ENCODE assay signal across 15 cellular contexts in genomic region chr17:77827039-77827438, GRCh38.
A peak's percentile ranks its signal among the peaks of the same experiment; 100 is the strongest.
DNase-seq lines count a peak whose midpoint lies in the region; ATAC-seq and TF ChIP-seq lines count a peak whose summit lies in the region.
"Had no signal": no experiment of that assay in that cellular context is flagged by ENCODE, and none has a peak within 500 bp of the region (broad histone marks: within the 10 kb centered on the region; RNA-seq: fewer than 3 reads in every experiment).

No MANE protein-coding gene starts in this region.

- H3K4me1 ChIP-seq in upper lobe of right lung (peaks cover 13% of the 10 kb centered on the region), colonic mucosa (no peaks in the 10 kb centered on the region)

- DNase-seq in activated T-cell treated with anti-CD3 and anti-CD28 coated beads, Interleukin-2, amount 50 U/mL, for 24 hours = peak; percentile 20
- DNase-seq in activated T-cell treated with anti-CD3 and anti-CD28 coated beads, Interleukin-2, amount 50 U/mL, for 4 hours = no peak
- DNase-seq in natural killer cell treated with Interleukin-12 subunit alpha and Interleukin-12 subunit beta and Interleukin-15 and Interleukin-18, amount 100 ng/mL, for 72 hours (ENCODE audit: low spot score) = peak; percentile 22
- DNase-seq in natural killer cell (no peak), omental fat pad (ENCODE audit: low spot score) (peak; percentile 17), upper lobe of right lung (peak; percentile 28), colonic mucosa (no peak), lower leg skin (ENCODE audit: low spot score in 2 of 2) (no peak)
- DNase-seq: 8988T; AML-193; CD4-positive, CD25-positive, alpha-beta regulatory T cell; DMS53; GF-D8 had no signal

- H3K4me3 ChIP-seq in upper lobe of right lung (no peak overlapping the region), colonic mucosa (no peak overlapping the region), lower leg skin (ENCODE audit: low read depth, poor library complexity, severe bottlenecking) (no peak overlapping the region)
- H3K4me3 ChIP-seq: BLaER1 had no signal

- H3K36me3 Mint-ChIP-seq in activated T-cell treated with anti-CD3 and anti-CD28 coated beads, Interleukin-2, amount 50 U/mL, for 24 hours (ENCODE audit: low read depth) = no peaks in the 10 kb centered on the region
- H3K36me3 Mint-ChIP-seq in activated T-cell treated with anti-CD3 and anti-CD28 coated beads, Interleukin-2, amount 50 U/mL, for 4 hours (ENCODE audit: insufficient read depth) = no peaks in the 10 kb centered on the region
- no peaks in the 10 kb centered on the region for H3K36me3 Mint-ChIP-seq in natural killer cell treated with Interleukin-12 subunit alpha and Interleukin-12 subunit beta and Interleukin-15 and Interleukin-18, amount 100 ng/mL, for 72 hours
- H3K36me3 Mint-ChIP-seq in natural killer cell = no peaks in the 10 kb centered on the region
- H3K36me3 Mint-ChIP-seq: CD4-positive, CD25-positive, alpha-beta regulatory T cell had no signal

- 81 to 87% methylated on average over 7 of the region's 7 CpGs for WGBS in lower leg skin, 2 donors

- H3K9me3 Mint-ChIP-seq in activated T-cell treated with anti-CD3 and anti-CD28 coated beads, Interleukin-2, amount 50 U/mL, for 24 hours = no peaks in the 10 kb centered on the region
- no peaks in the 10 kb centered on the region for H3K9me3 Mint-ChIP-seq in activated T-cell treated with anti-CD3 and anti-CD28 coated beads, Interleukin-2, amount 50 U/mL, for 4 hours
- no peaks in the 10 kb centered on the region for H3K9me3 Mint-ChIP-seq in natural killer cell treated with Interleukin-12 subunit alpha and Interleukin-12 subunit beta and Interleukin-15 and Interleukin-18, amount 100 ng/mL, for 72 hours
- no peaks in the 10 kb centered on the region for H3K9me3 Mint-ChIP-seq in natural killer cell
- H3K9me3 Mint-ChIP-seq: CD4-positive, CD25-positive, alpha-beta regulatory T cell had no signal

- H3K4me3 Mint-ChIP-seq in activated T-cell treated with anti-CD3 and anti-CD28 coated beads, Interleukin-2, amount 50 U/mL, for 24 hours = no peak overlapping the region
- no peak overlapping the region for H3K4me3 Mint-ChIP-seq in activated T-cell treated with anti-CD3 and anti-CD28 coated beads, Interleukin-2, amount 50 U/mL, for 4 hours
- no peak overlapping the region for H3K4me3 Mint-ChIP-seq in natural killer cell treated with Interleukin-12 subunit alpha and Interleukin-12 subunit beta and Interleukin-15 and Interleukin-18, amount 100 ng/mL, for 72 hours
- H3K4me3 Mint-ChIP-seq in natural killer cell = no peak overlapping the region
- H3K4me3 Mint-ChIP-seq: CD4-positive, CD25-positive, alpha-beta regulatory T cell had no signal

- H3K9me3 ChIP-seq in upper lobe of right lung (no peaks in the 10 kb centered on the region), colonic mucosa (no peaks in the 10 kb centered on the region)
- H3K9me3 ChIP-seq: BLaER1 had no signal

- no peak overlapping the region for H3K27ac ChIP-seq in upper lobe of right lung
- no peak overlapping the region for H3K27ac ChIP-seq in colonic mucosa
- H3K27ac ChIP-seq: BLaER1 had no signal

- H3K4me1 Mint-ChIP-seq in activated T-cell treated with anti-CD3 and anti-CD28 coated beads, Interleukin-2, amount 50 U/mL, for 24 hours (ENCODE audit: low read depth) = peaks cover 15% of the 10 kb centered on the region
- H3K4me1 Mint-ChIP-seq in activated T-cell treated with anti-CD3 and anti-CD28 coated beads, Interleukin-2, amount 50 U/mL, for 4 hours (ENCODE audit: low read depth) = peaks cover 19% of the 10 kb centered on the region
- peaks cover 13 to 14% of the 10 kb centered on the region in 2 donors for H3K4me1 Mint-ChIP-seq in natural killer cell treated with Interleukin-12 subunit alpha and Interleukin-12 subunit beta and Interleukin-15 and Interleukin-18, amount 100 ng/mL, for 72 hours (ENCODE audit: low read depth in 2 of 2)
- peaks cover 0 to 19% of the 10 kb centered on the region in 2 donors for H3K4me1 Mint-ChIP-seq in natural killer cell

- ATAC-seq in activated T-cell treated with anti-CD3 and anti-CD28 coated beads, Interleukin-2, amount 50 U/mL, for 4 hours = no peak
- ATAC-seq in natural killer cell treated with Interleukin-12 subunit alpha and Interleukin-12 subunit beta and Interleukin-15 and Interleukin-18, amount 100 ng/mL, for 72 hours = no peak
- ATAC-seq in natural killer cell = no peak
- ATAC-seq in omental fat pad (ENCODE audit: low FRiP score) = no peak
- ATAC-seq in upper lobe of right lung = no peak
- ATAC-seq: HCT116 had no signal

- no peaks in the 10 kb centered on the region for H3K27me3 ChIP-seq in upper lobe of right lung
- H3K27me3 ChIP-seq in colonic mucosa = no peaks in the 10 kb centered on the region
- H3K27me3 ChIP-seq: BLaER1 had no signal

- H3K9ac ChIP-seq in colonic mucosa (ENCODE audit: low read depth in 2 of 2, low read length in 2 of 2) = no peak overlapping the region
- H3K9ac ChIP-seq: BLaER1 had no signal

- intact Hi-C loops in natural killer cell (cut with micrococcal nuclease) (no loop called here), upper lobe of right lung (cut with DNase I) (no loop called here), colonic mucosa (cut with DNase I) (no loop called here), lower leg skin (cut with DNase I; ENCODE audit: low total_unique reads) (no loop called here)

- TF ChIP-seq CTCF in natural killer cell (IDR thresholded peaks at IDR 0.05) = no peak
- no peak for TF ChIP-seq CTCF in omental fat pad (IDR thresholded peaks at IDR 0.05)
- no peak for TF ChIP-seq CTCF in upper lobe of right lung (IDR thresholded peaks at IDR 0.05)
- no peak for TF ChIP-seq CTCF in colonic mucosa (IDR thresholded peaks at IDR 0.05)
- TF ChIP-seq CTCF in lower leg skin (IDR thresholded peaks at IDR 0.05) = no peak

- no peak for TF ChIP-seq POLR2A in lower leg skin (IDR thresholded peaks at IDR 0.05)

- no peaks in the 10 kb centered on the region for H3K27me3 Mint-ChIP-seq in activated T-cell treated with anti-CD3 and anti-CD28 coated beads, Interleukin-2, amount 50 U/mL, for 24 hours
- no peaks in the 10 kb centered on the region for H3K27me3 Mint-ChIP-seq in activated T-cell treated with anti-CD3 and anti-CD28 coated beads, Interleukin-2, amount 50 U/mL, for 4 hours (ENCODE audit: low read depth)
- peaks cover 0 to 9% of the 10 kb centered on the region in 2 donors for H3K27me3 Mint-ChIP-seq in natural killer cell treated with Interleukin-12 subunit alpha and Interleukin-12 subunit beta and Interleukin-15 and Interleukin-18, amount 100 ng/mL, for 72 hours
- peaks cover 6 to 9% of the 10 kb centered on the region in 2 donors for H3K27me3 Mint-ChIP-seq in natural killer cell (ENCODE audit: low read depth in 2 of 2)
- H3K27me3 Mint-ChIP-seq: CD4-positive, CD25-positive, alpha-beta regulatory T cell had no signal

- H3K27ac Mint-ChIP-seq in activated T-cell treated with anti-CD3 and anti-CD28 coated beads, Interleukin-2, amount 50 U/mL, for 24 hours = no peak overlapping the region
- H3K27ac Mint-ChIP-seq in natural killer cell treated with Interleukin-12 subunit alpha and Interleukin-12 subunit beta and Interleukin-15 and Interleukin-18, amount 100 ng/mL, for 72 hours = no peak overlapping the region
- no peak overlapping the region for H3K27ac Mint-ChIP-seq in natural killer cell

- H3K36me3 ChIP-seq in upper lobe of right lung (no peaks in the 10 kb centered on the region), colonic mucosa (no peaks in the 10 kb centered on the region)
- H3K36me3 ChIP-seq: BLaER1 had no signal

Comparison
In these comparisons a context has a peak if more than half of its experiments do, and no peak if none do; other contexts are left out.
1. DNase-seq: peak in activated T-cell treated with anti-CD3 and anti-CD28 coated beads, Interleukin-2, amount 50 U/mL, for 24 hours (single experiment), natural killer cell treated with Interleukin-12 subunit alpha and Interleukin-12 subunit beta and Interleukin-15 and Interleukin-18, amount 100 ng/mL, for 72 hours (single experiment), omental fat pad (single experiment) and upper lobe of right lung (single experiment); none in activated T-cell treated with anti-CD3 and anti-CD28 coated beads, Interleukin-2, amount 50 U/mL, for 4 hours (single experiment), natural killer cell (single experiment), colonic mucosa (single experiment) and lower leg skin (0 of 2).